Comparison of ENCODE assay signal across 23 cellular contexts in genomic region chr6:120894077-120894476, GRCh38.
DNase-seq lines count a peak whose midpoint lies in the region; ATAC-seq, FAIRE-seq and TF ChIP-seq lines count a peak whose summit lies in the region.
"Had no signal": no experiment of that assay in that cellular context is flagged by ENCODE, and none has a peak within 500 bp of the region (broad histone marks: within the 10 kb centered on the region; RNA-seq: fewer than 3 reads in every experiment).

No MANE protein-coding gene starts in this region.

- H3K4me3 ChIP-seq in GM12878 (no peak overlapping the region), psoas muscle (no peak overlapping the region), kidney (ENCODE audit: low read length in 2 of 2) (no peak overlapping the region)
- H3K4me3 ChIP-seq: hepatocyte, neural progenitor cell, right atrium auricular region, stomach, uterus had no signal

- no TSS peak for BruUV-seq in GM12878 (replicated peaks; lab: Mats Ljungman, UMichigan)

- DNase-seq in GM12878 (ENCODE audit: low read depth, low spot score) (peak; percentile 15), psoas muscle (no peak), GM03348 (ENCODE audit: low spot score) (no peak), NCI-H526 treated with DMSO at 0.1 percent for 48 hours (lab: John Stamatoyannopoulos, UW) (no peak), kidney (no peak)
- DNase-seq: activated CD4-positive, CD25-positive, alpha-beta regulatory T cell treated with anti-CD3 and anti-CD28 coated beads, Interleukin-2, amount 50 U/mL, for 72 hours; activated CD8-positive, alpha-beta memory T cell treated with anti-CD3 and anti-CD28 coated beads, Interleukin-2, amount 10 ng/mL, durations not matched to agents 7 days and 5 days; activated effector memory CD4-positive, alpha-beta T cell treated with Interleukin-2 at 50 U/mL for 16 hours; CD4-positive, alpha-beta memory T cell; DND-41; NCI-H187; NCI-H524 treated with DMSO at 0.1 percent for 48 hours; OCI-M1; stomach; T-helper 9 cell had no signal

- H3K4me2 ChIP-seq in GM12878 (ENCODE audit: control insufficient read depth, insufficient read depth): no peak overlapping the region
- H3K4me2 ChIP-seq: hepatocyte, neural progenitor cell had no signal

- CTCF ChIA-PET in GM12878 (lab: Yijun Ruan, JAX): no interaction called here

- no peaks in the 10 kb centered on the region for H3K4me1 ChIP-seq in GM12878 (ENCODE audit: control insufficient read depth, insufficient read depth, low read length)
- no peaks in the 10 kb centered on the region for H3K4me1 ChIP-seq in psoas muscle
- H3K4me1 ChIP-seq in kidney (ENCODE audit: control insufficient read depth in 1 of 2, insufficient read depth in 1 of 2, low read depth in 1 of 2, low read length in 2 of 2): no peaks in the 10 kb centered on the region
- H3K4me1 ChIP-seq: neural progenitor cell, right atrium auricular region, stomach, uterus had no signal

- no peaks in the 10 kb centered on the region for H4K20me1 ChIP-seq in GM12878 (ENCODE audit: control insufficient read depth, insufficient read depth)

- no peak for TF ChIP-seq CTCF in GM12878 (IDR thresholded peaks at IDR 0.05 in 2 of 3, conservative IDR thresholded peaks at IDR 0.05 in 1 of 3; ENCODE audit: control insufficient read depth in 2 of 3, extremely low read depth in 1 of 3, insufficient read depth in 1 of 3, low read depth in 3 of 3, low read length in 3 of 3)
- no peak for TF ChIP-seq CTCF in psoas muscle (IDR thresholded peaks at IDR 0.05)
- TF ChIP-seq CTCF in kidney (IDR thresholded peaks at IDR 0.05; ENCODE audit: borderline replicate concordance, extremely low read depth, insufficient read depth): no peak

- 0% methylated on average over 1 of the region's 1 CpG for WGBS in GM12878 (ENCODE audit: insufficient coverage, insufficient replicate concordance, low lambda C conversion rate, missing lambda C conversion rate)
- 44 to 74% (median 58%) methylated on average over 1 of the region's 1 CpG for whole genome bisulfite sequencing in psoas muscle, 3 donors

- H3K36me3 ChIP-seq in GM12878 (ENCODE audit: control insufficient read depth in 2 of 2, insufficient read depth in 2 of 2, low read length in 1 of 2) (no peaks in the 10 kb centered on the region), psoas muscle (ENCODE audit: insufficient read depth in 1 of 2, low read depth in 1 of 2) (no peaks in the 10 kb centered on the region), kidney (ENCODE audit: control insufficient read depth in 1 of 2, insufficient read depth in 2 of 2, low read length in 2 of 2) (no peaks in the 10 kb centered on the region)
- H3K36me3 ChIP-seq: right atrium auricular region, stomach, uterus had no signal

- TF ChIP-seq RAD21 in GM12878 (IDR thresholded peaks at IDR 0.05; ENCODE audit: insufficient read depth, low read depth, low read length): no peak

- no peak for TF ChIP-seq POLR2A in GM12878 (IDR thresholded peaks at IDR 0.05; ENCODE audit: low read depth, low read length)

- no peak overlapping the region for H3K9ac ChIP-seq in GM12878 (ENCODE audit: control insufficient read depth, insufficient read depth, low read length)
- no peak overlapping the region for H3K9ac ChIP-seq in kidney (ENCODE audit: low read length in 2 of 2)
- H3K9ac ChIP-seq: neural progenitor cell had no signal

- POLR2A ChIA-PET in GM12878 (lab: Charles Lee): no interaction called here

- H3K79me2 ChIP-seq in GM12878 (ENCODE audit: control insufficient read depth, insufficient read depth, low read length): no peaks in the 10 kb centered on the region
- H3K79me2 ChIP-seq: hepatocyte had no signal

- H3K27ac ChIP-seq in GM12878 (ENCODE audit: control insufficient read depth, insufficient read depth) (no peak overlapping the region), psoas muscle (no peak overlapping the region), kidney (ENCODE audit: low read depth in 2 of 2, low read length in 2 of 2) (no peak overlapping the region)
- H3K27ac ChIP-seq: hepatocyte, neural progenitor cell, right atrium auricular region, uterus had no signal

- FAIRE-seq in GM12878 (lab: Jason Lieb, UNC): no peak
- FAIRE-seq in kidney (lab: Jason Lieb, UNC): no peak
- FAIRE-seq: H54 had no signal

- TF ChIP-seq EP300 in GM12878 (IDR thresholded peaks at IDR 0.05; ENCODE audit: borderline replicate concordance in 1 of 2, control insufficient read depth in 1 of 2, low read depth in 2 of 2, low read length in 2 of 2): no peak

- intact Hi-C loops in GM12878 (cut with micrococcal nuclease; ENCODE audit: unreplicated experiment) (no loop called here), psoas muscle (cut with DNase I) (no loop called here), kidney (cut with DNase I) (no loop called here)

- RAD21 ChIA-PET in GM12878 (lab: Charles Lee; ENCODE audit: unreplicated experiment): no interaction called here

- SMC1A ChIA-PET in GM12878 (lab: Charles Lee; ENCODE audit: uncharacterized antibody, unreplicated experiment): interaction anchor here (0.8 to 1.0 kb wide), 3 partner anchors 21 to 1535 kb away, joined by 3 read pairs; no protein-coding TSS in a partner anchor

- H3K9me3 ChIP-seq in GM12878 (replicated peaks; ENCODE audit: control insufficient read depth, insufficient read depth, low read length) (no peaks in the 10 kb centered on the region), psoas muscle (no peaks in the 10 kb centered on the region), kidney (ENCODE audit: control insufficient read depth in 1 of 2, low read length in 2 of 2) (peaks cover 0 to 4% of the 10 kb centered on the region in 2 donors)
- H3K9me3 ChIP-seq: uterus had no signal

- in situ Hi-C loops in GM12878 (cut with MboI): no loop called here

- no peak overlapping the region for H2AFZ ChIP-seq in GM12878 (ENCODE audit: control insufficient read depth, low read depth, low read length)
- H2AFZ ChIP-seq: hepatocyte, neural progenitor cell had no signal

- H3K27me3 ChIP-seq in GM12878 (replicated peaks in 1 of 2; ENCODE audit: control insufficient read depth in 2 of 2, insufficient read depth in 2 of 2, low read length in 1 of 2) (no peaks in the 10 kb centered on the region), psoas muscle (ENCODE audit: insufficient read depth in 3 of 3, low read length in 2 of 3) (no peaks in the 10 kb centered on the region)
- H3K27me3 ChIP-seq: hepatocyte, neural progenitor cell, right atrium auricular region, stomach, uterus had no signal

- ATAC-seq in GM18520 (IDR thresholded peaks at IDR 0.05; ENCODE audit: unreplicated experiment) (peak; percentile 73), GM19468 (IDR thresholded peaks at IDR 0.05; ENCODE audit: extremely low read depth, unreplicated experiment) (peak; percentile 39), HG02981 (IDR thresholded peaks at IDR 0.05; ENCODE audit: unreplicated experiment) (peak; percentile 82), GM12878 (peak; percentile 94), psoas muscle (no peak)
- ATAC-seq: activated CD8-positive, alpha-beta memory T cell treated with anti-CD3 and anti-CD28 coated beads, Interleukin-2, amount 10 ng/mL, durations not matched to agents 7 days and 5 days had no signal

TF ChIP-seq in GM12878, 131 proteins besides CTCF, POLR2A, EP300 and RAD21 (continues in another document):
- TF ChIP-seq ZNF592 (IDR thresholded peaks at IDR 0.05) (no peak), RB1 (IDR thresholded peaks at IDR 0.05; ENCODE audit: borderline replicate concordance) (no peak), STAT3 (IDR thresholded peaks at IDR 0.05; ENCODE audit: low read depth, low read length) (no peak), IRF5 (IDR thresholded peaks at IDR 0.05; ENCODE audit: borderline replicate concordance) (no peak), RAD51 (IDR thresholded peaks at IDR 0.05) (no peak), IKZF2 (IDR thresholded peaks at IDR 0.05) (0 out of 4 replicates have a peak, but pooled peaks of 1 of the 2 experiments have one; percentile 10), MYB (IDR thresholded peaks at IDR 0.05; ENCODE audit: borderline replicate concordance, low read depth, low read length) (no peak)

Comparison
In these comparisons a context has a peak if more than half of its experiments do, and no peak if none do; other contexts are left out.
1. ATAC-seq: peak in GM18520 (single experiment), GM19468 (single experiment), HG02981 (single experiment) and GM12878 (single experiment); none in psoas muscle (0 of 4).